8 cellular contexts compared by ENCODE assay signal in genomic region chr15:59657635-59658125, GRCh38. TPM values are rescaled to one million over a fixed set of nuclear protein-coding genes. Genes with fewer than 3 reads are reported as not detected.
DNase-seq lines count a peak whose midpoint lies in the region; ATAC-seq and TF ChIP-seq lines count a peak whose summit lies in the region.

No MANE protein-coding gene starts in this region.

- intact Hi-C loops in right cardiac atrium (cut with DNase I): no loop called here

- H3K4me3 Mint-ChIP-seq in endothelial cell (ENCODE audit: unreplicated experiment): no peak overlapping the region

- H3K4me3 ChIP-seq in AG04449 (ENCODE audit: low read depth, low read length): peak overlapping the region; percentile 81
- H3K4me3 ChIP-seq in WERI-Rb-1 (ENCODE audit: low read depth, low read length): peak overlapping the region; percentile 81
- peak overlapping the region; percentile 55 for H3K4me3 ChIP-seq in right cardiac atrium (ENCODE audit: low read length)
- H3K4me3 ChIP-seq in thoracic aorta: peak overlapping the region; percentile 96

- H3K27me3 Mint-ChIP-seq in endothelial cell (ENCODE audit: unreplicated experiment): no peaks in the 10 kb centered on the region

- CTCF ChIA-PET in AG04449 (lab: Yijun Ruan, JAX): interaction anchor here (0.9 kb wide), 1 partner anchor 145 kb away, joined by 3 read pairs; no protein-coding TSS in a partner anchor

- H3K27ac ChIP-seq in WERI-Rb-1 (peak overlapping the region; percentile 85), right cardiac atrium (ENCODE audit: low read length) (no peak overlapping the region), thoracic aorta (no peak overlapping the region)

- whole genome bisulfite sequencing in right cardiac atrium: 35% methylated on average over 23 of the region's 23 CpGs

- POLR2A ChIA-PET in AG04449 (lab: Yijun Ruan, JAX): interaction anchor here (0.8 to 1.2 kb wide), 2 partner anchors 31 to 32 kb away, joined by 3 to 5 read pairs; partner anchors contain the start of gene BNIP2

- no peaks in the 10 kb centered on the region for H3K9me3 Mint-ChIP-seq in endothelial cell (ENCODE audit: unreplicated experiment)

- DNase-seq in AG04449 (ENCODE audit: low read depth, low spot score) (no peak), WERI-Rb-1 (no peak), right cardiac atrium (peak in 2 of 3 donors; percentile 63 to 67), thoracic aorta (ENCODE audit: low spot score) (no peak), NCI-H187 (lab: John Stamatoyannopoulos, UW) (no peak), endothelial cell (ENCODE audit: low spot score) (no peak)

- no peaks in the 10 kb centered on the region for H3K4me1 Mint-ChIP-seq in endothelial cell (ENCODE audit: unreplicated experiment)

- peak; percentile 10 for ATAC-seq in GM21447 (IDR thresholded peaks at IDR 0.05; ENCODE audit: unreplicated experiment)
- peak; percentile 11 to 48 for ATAC-seq in right cardiac atrium
- ATAC-seq in thoracic aorta (ENCODE audit: insufficient number of reproducible peaks, low FRiP score, low read depth): no peak
- no peak for ATAC-seq in GM21619 (IDR thresholded peaks at IDR 0.05; ENCODE audit: unreplicated experiment)

- peaks cover 2% of the 10 kb centered on the region for H3K9me3 ChIP-seq in WERI-Rb-1 (ENCODE audit: severe bottlenecking)
- no peaks in the 10 kb centered on the region for H3K9me3 ChIP-seq in right cardiac atrium (ENCODE audit: control insufficient read depth, low read length)
- no peaks in the 10 kb centered on the region for H3K9me3 ChIP-seq in thoracic aorta

- H3K4me1 ChIP-seq in right cardiac atrium (ENCODE audit: control insufficient read depth, insufficient read depth, low read length) (peaks cover 3% of the 10 kb centered on the region), thoracic aorta (ENCODE audit: control insufficient read depth in 1 of 2, low read depth in 2 of 2) (peaks cover 10 to 16% of the 10 kb centered on the region in 2 donors)

- no peak for TF ChIP-seq CTCF in AG04449 (IDR thresholded peaks at IDR 0.05; ENCODE audit: insufficient read depth, low read length, missing control alignments)
- no peak for TF ChIP-seq CTCF in WERI-Rb-1 (IDR thresholded peaks at IDR 0.05; ENCODE audit: low read depth, low read length)
- TF ChIP-seq CTCF in thoracic aorta (IDR thresholded peaks at IDR 0.05): no peak
- TF ChIP-seq CTCF in endothelial cell (IDR thresholded peaks at IDR 0.05; ENCODE audit: unreplicated experiment): no peak

- no peak overlapping the region for H3K27ac Mint-ChIP-seq in endothelial cell (ENCODE audit: unreplicated experiment)

- H3K36me3 Mint-ChIP-seq in endothelial cell (ENCODE audit: low read depth, unreplicated experiment): peaks cover 23% of the 10 kb centered on the region

- H3K36me3 ChIP-seq in WERI-Rb-1 (peaks cover 35% of the 10 kb centered on the region), thoracic aorta (peaks cover 5% of the 10 kb centered on the region)

- H3K27me3 ChIP-seq in WERI-Rb-1 (ENCODE audit: insufficient read depth, low read depth, severe bottlenecking) (no peaks in the 10 kb centered on the region), right cardiac atrium (ENCODE audit: control insufficient read depth, insufficient read depth) (no peaks in the 10 kb centered on the region), thoracic aorta (replicated peaks; ENCODE audit: insufficient read depth) (no peaks in the 10 kb centered on the region)

RNA-seq across cellular contexts. Expression of gene GTF2A2, which starts 0.4 kb away (rescaled TPM):
- total RNA-seq in right cardiac atrium (100 to 1,000 TPM; 116 to 145 (median 129) TPM), thoracic aorta (10 to 100 TPM; 23.3 to 26.7 TPM), endothelial cell (ENCODE audit: unreplicated experiment) (72.7 TPM)
- polyA plus RNA-seq in right cardiac atrium: 115 TPM

RNA-seq across cellular contexts. Expression of gene BNIP2, which starts 31.4 kb away (rescaled TPM):
- total RNA-seq in right cardiac atrium (10 to 100 TPM; 72.2 to 85.8 (median 82.5) TPM), thoracic aorta (100 to 1,000 TPM; 126 to 183 TPM), endothelial cell (ENCODE audit: unreplicated experiment) (75.3 TPM)
- polyA plus RNA-seq in right cardiac atrium: 62.8 TPM

RNA-seq across cellular contexts. Expression of gene GCNT3, which starts 46.1 kb away (rescaled TPM):
- under 1 TPM in 2 of 4 donors, not detected in 2; 0.06 to 0.53 TPM for total RNA-seq in right cardiac atrium
- 0.02 TPM for polyA plus RNA-seq in right cardiac atrium
- total RNA-seq in thoracic aorta: under 1 TPM in 1 of 2 donors, not detected in 1; 0.92 TPM
- total RNA-seq in endothelial cell (ENCODE audit: unreplicated experiment): not detected

Comparison
In these comparisons a context has a peak if more than half of its experiments do, and no peak if none do; other contexts are left out.
1. DNase-seq: peak in right cardiac atrium (2 of 3); none in AG04449 (single experiment), WERI-Rb-1 (single experiment), thoracic aorta (single experiment), NCI-H187 (0 of 2) and endothelial cell (single experiment).
2. ATAC-seq: peak in GM21447 (single experiment) and right cardiac atrium (2 of 2); none in thoracic aorta (single experiment) and GM21619 (single experiment).
3. Peak in every context shown above with its lines, with median percentiles within 50 percentile points of each other: H3K4me3 ChIP-seq.